ENCODE assay signal across 33 cellular contexts in the genomic region with DNA sequence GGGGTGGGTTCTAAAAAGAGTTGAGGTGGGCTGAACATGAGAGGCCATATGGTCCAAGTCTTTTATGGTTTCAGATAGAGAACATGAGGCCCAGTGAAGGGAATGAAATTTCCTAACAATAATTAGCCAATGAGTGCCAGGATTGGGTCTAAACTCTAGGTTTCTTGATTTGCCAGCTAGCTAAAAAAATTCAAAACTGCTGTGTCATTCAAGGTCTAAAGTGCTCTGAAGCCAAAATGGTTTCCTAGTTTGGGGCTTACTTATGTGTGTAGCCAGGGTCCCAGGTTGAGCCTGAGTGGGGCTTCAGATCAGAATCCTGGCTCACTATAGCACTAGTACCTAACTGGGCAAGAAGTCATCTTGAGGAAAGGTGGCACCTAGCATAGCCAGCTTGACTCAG. TPM values are rescaled to one million over a fixed set of nuclear protein-coding genes. Genes with fewer than 3 reads are reported as not detected.
"Had no signal": no experiment of that assay in that cellular context is flagged by ENCODE, and none has a peak within 500 bp of the region (broad histone marks: within the 10 kb centered on the region; RNA-seq: fewer than 3 reads in every experiment).

No MANE protein-coding gene starts in this region.

- H3K36me3 Mint-ChIP-seq: naive thymus-derived CD8-positive, alpha-beta T cell; natural killer cell treated with Interleukin-12 subunit alpha and Interleukin-12 subunit beta and Interleukin-15 and Interleukin-18, amount 100 ng/mL, for 72 hours; stimulated activated memory B cell treated with anti-CD40 and anti-IgM and Interleukin-4, amounts not matched to agents 10 μg/mL and 1 μg/mL and 100 μg/mL, for 72 hours; type B pancreatic cell had no signal

- H3K9me3 Mint-ChIP-seq: nephron progenitor cell; stimulated activated memory B cell treated with anti-CD40 and anti-IgM and Interleukin-4, amounts not matched to agents 10 μg/mL and 1 μg/mL and 100 μg/mL, for 72 hours; type B pancreatic cell had no signal

- H3K27ac Mint-ChIP-seq: natural killer cell treated with Interleukin-12 subunit alpha and Interleukin-12 subunit beta and Interleukin-15 and Interleukin-18, amount 100 ng/mL, for 72 hours; nephron progenitor cell; progenitor cell of endocrine pancreas; stimulated activated memory B cell treated with anti-CD40 and anti-IgM and Interleukin-4, amounts not matched to agents 10 μg/mL and 1 μg/mL and 100 μg/mL, for 72 hours; stimulated activated naive CD8-positive, alpha-beta T cell treated with anti-CD3 and anti-CD28 coated beads, Interleukin-15, amount 100 ng/mL, for 72 hours; type B pancreatic cell had no signal

- H3K9me3 ChIP-seq: ovary, psoas muscle, spleen, suprapubic skin, testis, tibial artery, transverse colon, upper lobe of right lung, uterus had no signal

- ATAC-seq: naive thymus-derived CD8-positive, alpha-beta T cell; natural killer cell treated with Interleukin-12 subunit alpha and Interleukin-12 subunit beta and Interleukin-15 and Interleukin-18, amount 100 ng/mL, for 72 hours; psoas muscle; right cardiac atrium; sciatic nerve; stimulated activated memory B cell treated with anti-CD40 and anti-IgM and Interleukin-4, amounts not matched to agents 10 μg/mL and 1 μg/mL and 100 μg/mL, for 72 hours; stimulated activated naive CD8-positive, alpha-beta T cell treated with anti-CD3 and anti-CD28 coated beads, Interleukin-15, amount 100 ng/mL, for 72 hours; stimulated activated naive CD8-positive, alpha-beta T cell treated with anti-CD3 and anti-CD28 coated beads, Interleukin-15, Interleukin-2, amounts not matched to agents 100 U/mL and 50 U/mL, for 24 hours; upper lobe of right lung had no signal

- H3K79me2 ChIP-seq: parathyroid adenoma had no signal

- H3K4me1 Mint-ChIP-seq: naive thymus-derived CD8-positive, alpha-beta T cell; nephron progenitor cell; neural crest cell; stimulated activated memory B cell treated with anti-CD40 and anti-IgM and Interleukin-4, amounts not matched to agents 10 μg/mL and 1 μg/mL and 100 μg/mL, for 72 hours; stimulated activated naive CD8-positive, alpha-beta T cell treated with anti-CD3 and anti-CD28 coated beads, Interleukin-15, amount 100 ng/mL, for 72 hours had no signal

- H3K4me3 Mint-ChIP-seq: naive thymus-derived CD8-positive, alpha-beta T cell; natural killer cell treated with Interleukin-12 subunit alpha and Interleukin-12 subunit beta and Interleukin-15 and Interleukin-18, amount 100 ng/mL, for 72 hours; nephron progenitor cell; neural crest cell; stimulated activated memory B cell treated with anti-CD40 and anti-IgM and Interleukin-4, amounts not matched to agents 10 μg/mL and 1 μg/mL and 100 μg/mL, for 72 hours; stimulated activated naive CD8-positive, alpha-beta T cell treated with anti-CD3 and anti-CD28 coated beads, Interleukin-15, amount 100 ng/mL, for 72 hours; type B pancreatic cell had no signal

- H3K36me3 ChIP-seq: ovary, spleen, suprapubic skin, tibial artery, transverse colon, upper lobe of right lung, uterus had no signal

- DNase-seq: naive thymus-derived CD8-positive, alpha-beta T cell; nephron progenitor cell; occipital lobe; ovary; posterior cingulate gyrus; psoas muscle; right cardiac atrium; spleen; stimulated activated CD4-positive, alpha-beta T cell treated with anti-CD3 and anti-CD28 coated beads, Interleukin-12 subunit alpha, Interleukin-12 subunit beta, amount 100 ng/mL, for 4 hours; stimulated activated CD4-positive, alpha-beta T cell treated with anti-CD3 and anti-CD28 coated beads, Interleukin-1b, Interleukin-23, amount 100 ng/mL, for 48 hours; stimulated activated CD4-positive, alpha-beta T cell treated with anti-CD3 and anti-CD28 coated beads, Interleukin-4, amount 100 ng/mL, for 1 hour; stimulated activated CD4-positive, alpha-beta T cell treated with anti-CD3 and anti-CD28 coated beads, Interleukin-4, amount 100 ng/mL, for 4 hours; stimulated activated CD8-positive, alpha-beta memory T cell treated with anti-CD3 and anti-CD28 coated beads, Interleukin-4, amount 100 ng/mL, for 48 hours; stimulated activated naive CD4-positive, alpha-beta T cell; stimulated activated naive CD8-positive, alpha-beta T cell treated with anti-CD3 and anti-CD28 coated beads, Interleukin-15, amount 100 ng/mL, for 72 hours; stimulated activated naive CD8-positive, alpha-beta T cell treated with anti-CD3 and anti-CD28 coated beads, Interleukin-15, Interleukin-2, amounts not matched to agents 100 U/mL and 50 U/mL, for 24 hours; substantia nigra; testis; tibial artery; transverse colon; upper lobe of right lung; uterus had no signal

- H3K4me1 ChIP-seq: psoas muscle, spleen, suprapubic skin, testis, tibial artery, upper lobe of right lung, uterus had no signal

- H3K4me3 ChIP-seq: ovary, psoas muscle, skin epidermis, smooth muscle cell, spleen, suprapubic skin, testis, tibial artery, transverse colon, upper lobe of right lung, uterus had no signal

- H3K4me2 ChIP-seq: smooth muscle cell had no signal

- H3K27me3 ChIP-seq: ovary, suprapubic skin, testis, transverse colon, upper lobe of right lung, uterus had no signal

- H2AFZ ChIP-seq: parathyroid adenoma had no signal

- H3K9ac ChIP-seq: parathyroid adenoma had no signal

- H3K27ac ChIP-seq: ovary, parathyroid adenoma, psoas muscle, skin epidermis, spleen, suprapubic skin, testis, tibial artery, transverse colon, upper lobe of right lung, uterus had no signal

RNA-seq across cellular contexts. Expression of gene SYN2, which starts 55.3 kb away (rescaled TPM):
- total RNA-seq: naive thymus-derived CD8-positive, alpha-beta T cell; natural killer cell treated with Interleukin-12 subunit alpha and Interleukin-12 subunit beta and Interleukin-15 and Interleukin-18, amount 100 ng/mL, for 72 hours; osteoblast had no signal
- polyA plus RNA-seq: naive thymus-derived CD8-positive, alpha-beta T cell had no signal
